Comparison of ENCODE assay signal across 8 cellular contexts in genomic region chr2:101418704-101419663, GRCh38. TPM values are rescaled to one million over a fixed set of nuclear protein-coding genes. Genes with fewer than 3 reads are reported as not detected.
DNase-seq lines count a peak whose midpoint lies in the region; ATAC-seq and TF ChIP-seq lines count a peak whose summit lies in the region.

No MANE protein-coding gene starts in this region.

- H3K79me2 ChIP-seq in KMS-11 (ENCODE audit: insufficient read depth, low read depth): no peaks in the 10 kb centered on the region

- no peaks in the 10 kb centered on the region for H3K36me3 Mint-ChIP-seq in activated naive CD8-positive, alpha-beta T cell treated with anti-CD3 and anti-CD28 coated beads, Interleukin-2, amount 50 U/mL, for 24 hours (ENCODE audit: low read depth)

- H3K9me3 Mint-ChIP-seq in activated naive CD8-positive, alpha-beta T cell treated with anti-CD3 and anti-CD28 coated beads, Interleukin-2, amount 50 U/mL, for 24 hours: no peaks in the 10 kb centered on the region

- no peaks in the 10 kb centered on the region for H3K4me1 ChIP-seq in KMS-11 (ENCODE audit: low read depth, poor library complexity, severe bottlenecking)
- no peaks in the 10 kb centered on the region for H3K4me1 ChIP-seq in right atrium auricular region

- DNase-seq in DMS114 treated with DMSO at 0.1 percent for 48 hours (lab: John Stamatoyannopoulos, UW; ENCODE audit: unreplicated experiment) (peak; percentile 56), SKM-1 treated with dmso at 0.1 percent for 144 hours (lab: John Stamatoyannopoulos, UW; ENCODE audit: unreplicated experiment) (peak; percentile 37), right atrium auricular region (ENCODE audit: low spot score) (peak; percentile 68), smooth muscle cell of the brain vasculature (ENCODE audit: low read depth, low spot score) (peak; percentile 56), NCI-H1436 treated with DMSO at 0.1 percent for 48 hours (lab: John Stamatoyannopoulos, UW) (no peak)
- DNase-seq in activated naive CD8-positive, alpha-beta T cell treated with anti-CD3 and anti-CD28 coated beads, Interleukin-2, amount 50 U/mL, for 24 hours: peak; percentile 47

- no peak overlapping the region for H3K4me3 Mint-ChIP-seq in activated naive CD8-positive, alpha-beta T cell treated with anti-CD3 and anti-CD28 coated beads, Interleukin-2, amount 50 U/mL, for 24 hours

- H3K36me3 ChIP-seq in KMS-11 (ENCODE audit: insufficient read depth) (no peaks in the 10 kb centered on the region), right atrium auricular region (no peaks in the 10 kb centered on the region)

- TF ChIP-seq CTCF in KMS-11 (conservative IDR thresholded peaks at IDR 0.05; ENCODE audit: low read depth, low read length) (peak; percentile 75), right atrium auricular region (IDR thresholded peaks at IDR 0.05) (peak; percentile 67 to 87)

- no peak overlapping the region for H2AFZ ChIP-seq in KMS-11 (ENCODE audit: low read depth)

- H3K9me3 ChIP-seq in right atrium auricular region: no peaks in the 10 kb centered on the region

- H3K9ac ChIP-seq in KMS-11: no peak overlapping the region

- no peaks in the 10 kb centered on the region for H3K27me3 Mint-ChIP-seq in activated naive CD8-positive, alpha-beta T cell treated with anti-CD3 and anti-CD28 coated beads, Interleukin-2, amount 50 U/mL, for 24 hours

- peak; percentile 82 for ATAC-seq in activated naive CD8-positive, alpha-beta T cell treated with anti-CD3 and anti-CD28 coated beads, Interleukin-2, amount 50 U/mL, for 24 hours
- ATAC-seq in GM21381 (IDR thresholded peaks at IDR 0.05; ENCODE audit: unreplicated experiment): no peak

- no peak overlapping the region for H3K27ac Mint-ChIP-seq in activated naive CD8-positive, alpha-beta T cell treated with anti-CD3 and anti-CD28 coated beads, Interleukin-2, amount 50 U/mL, for 24 hours

- H3K4me3 ChIP-seq in KMS-11 (IDR thresholded peaks at IDR 0.05; ENCODE audit: insufficient read depth, low read depth, low read length) (no peak overlapping the region), right atrium auricular region (no peak overlapping the region)

- no peak overlapping the region for H3K27ac ChIP-seq in KMS-11
- no peak overlapping the region for H3K27ac ChIP-seq in right atrium auricular region

- H3K4me1 Mint-ChIP-seq in activated naive CD8-positive, alpha-beta T cell treated with anti-CD3 and anti-CD28 coated beads, Interleukin-2, amount 50 U/mL, for 24 hours: no peaks in the 10 kb centered on the region

- no peak overlapping the region for H3K4me2 ChIP-seq in KMS-11

- no peaks in the 10 kb centered on the region for H4K20me1 ChIP-seq in KMS-11 (ENCODE audit: insufficient read depth)

- no peaks in the 10 kb centered on the region for H3K27me3 ChIP-seq in KMS-11 (ENCODE audit: insufficient read depth, low read depth)
- H3K27me3 ChIP-seq in right atrium auricular region: no peaks in the 10 kb centered on the region

RNA-seq across cellular contexts. Expression of gene CREG2, which starts 31.7 kb away (rescaled TPM):
- under 1 TPM in 1 of 2 donors, not detected in 1; 0.59 TPM for total RNA-seq in right atrium auricular region

RNA-seq across cellular contexts. Expression of gene RFX8, which starts 55.9 kb away (rescaled TPM):
- under 1 TPM in 1 of 2 donors, not detected in 1; 0.35 TPM for total RNA-seq in right atrium auricular region
